8 cellular contexts compared by ENCODE assay signal in the genomic region with DNA sequence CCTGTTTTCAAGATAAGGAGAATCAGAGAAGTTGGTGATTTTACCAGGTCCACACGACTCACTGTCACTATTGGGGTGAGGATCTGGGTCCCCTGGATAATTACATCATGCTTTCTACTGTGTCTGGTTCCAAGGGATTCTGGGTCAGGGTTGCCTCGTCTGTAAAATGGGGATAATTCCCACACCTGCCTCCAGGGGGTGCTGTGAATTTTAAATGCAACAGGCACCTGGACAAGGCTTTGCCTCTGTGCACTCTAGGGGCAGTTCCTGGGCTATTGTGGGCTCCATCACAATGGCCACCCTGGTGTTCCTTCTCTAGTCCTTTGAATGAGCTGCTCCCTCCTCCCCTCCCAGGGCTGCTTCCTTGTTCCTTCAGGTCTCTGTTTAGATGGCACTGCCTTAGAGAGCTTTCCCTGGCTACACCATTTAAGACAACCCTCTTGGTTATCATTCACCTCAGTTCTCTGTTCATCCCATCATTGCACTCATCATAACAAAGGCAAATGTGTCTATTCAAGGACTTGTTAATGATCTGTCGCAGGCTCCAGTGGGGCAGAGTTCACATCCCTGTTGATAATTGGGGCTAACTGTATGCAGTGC.
A peak's percentile ranks its signal among the peaks of the same experiment; 100 is the strongest.
DNase-seq lines count a peak whose midpoint lies in the region; ATAC-seq lines count a peak whose summit lies in the region.

No MANE protein-coding gene starts in this region.

- ATAC-seq in GM19467 (IDR thresholded peaks at IDR 0.05; ENCODE audit: unreplicated experiment), result no peak
- ATAC-seq in GM21786 (IDR thresholded peaks at IDR 0.05; ENCODE audit: unreplicated experiment), result no peak

- peak; percentile 53 for DNase-seq in NCI-H748 (lab: John Stamatoyannopoulos, UW; ENCODE audit: unreplicated experiment)
- no peak for DNase-seq in NCI-H748 treated with DMSO at 0.1 percent for 48 hours (lab: John Stamatoyannopoulos, UW)
- peak; percentile 74 for DNase-seq in NAMALWA (ENCODE audit: low spot score)
- peak; percentile 29 for DNase-seq in activated T-cell treated with anti-CD3 and anti-CD28 coated beads for 1 hour (ENCODE audit: low read depth)
- peak; percentile 24 for DNase-seq in fibroblast of the conjunctiva (ENCODE audit: low read depth)
- DNase-seq in renal cortical epithelial cell (ENCODE audit: low read depth), result peak; percentile 24
